ENCODE assay signal across 8 cellular contexts in genomic region chr9:70111042-70111602, GRCh38.
DNase-seq lines count a peak whose midpoint lies in the region; ATAC-seq and TF ChIP-seq lines count a peak whose summit lies in the region.

No MANE protein-coding gene starts in this region.

- no peak overlapping the region for H3K9ac ChIP-seq in parathyroid adenoma

- no peaks in the 10 kb centered on the region for H3K9me3 ChIP-seq in PC-9 (ENCODE audit: insufficient read depth, low read depth)
- no peaks in the 10 kb centered on the region for H3K9me3 ChIP-seq in parathyroid adenoma (ENCODE audit: control insufficient read depth, low read length)

- H3K4me1 ChIP-seq in PC-9 (replicated peaks; ENCODE audit: insufficient read depth) (peaks cover 28% of the 10 kb centered on the region), parathyroid adenoma (no peaks in the 10 kb centered on the region)

- H3K79me2 ChIP-seq in PC-9 (ENCODE audit: low read depth) = no peaks in the 10 kb centered on the region
- no peaks in the 10 kb centered on the region for H3K79me2 ChIP-seq in parathyroid adenoma

- ATAC-seq in GM19463 (IDR thresholded peaks at IDR 0.05; ENCODE audit: unreplicated experiment) = peak; percentile 83

- peak overlapping the region; percentile 46 for H3K27ac ChIP-seq in PC-9
- H3K27ac ChIP-seq in parathyroid adenoma = no peak overlapping the region

- H3F3A ChIP-seq in PC-9 (ENCODE audit: insufficient read depth, low read depth) = no peaks in the 10 kb centered on the region

- no peaks in the 10 kb centered on the region for H3K9me2 ChIP-seq in PC-9 (ENCODE audit: insufficient read depth)

- H3K36me3 ChIP-seq in PC-9 (ENCODE audit: low read depth) (no peaks in the 10 kb centered on the region), parathyroid adenoma (ENCODE audit: control insufficient read depth, insufficient read depth, low read length) (no peaks in the 10 kb centered on the region)

- H3K4me3 ChIP-seq in PC-9 (no peak overlapping the region), parathyroid adenoma (ENCODE audit: low read depth, low read length) (no peak overlapping the region)

- peak; percentile 91 for TF ChIP-seq CTCF in PC-9 (conservative IDR thresholded peaks at IDR 0.05)
- peak; percentile 50 for TF ChIP-seq CTCF in parathyroid adenoma (IDR thresholded peaks at IDR 0.05)

- peak overlapping the region; percentile 13; the same call in 1 of the 2 replicates for H3K4me2 ChIP-seq in PC-9
- no peak overlapping the region for H3K4me2 ChIP-seq in parathyroid adenoma (ENCODE audit: low read length)

- no TSS peak for BruUV-seq in PC-9 (replicated peaks; lab: Mats Ljungman, UMichigan)

- DNase-seq in COLO829 (ENCODE audit: low spot score) = peak; percentile 79
- peak; percentile 88 for DNase-seq in HT-29 (ENCODE audit: low spot score)
- peak; percentile 48 to 58 for DNase-seq in PC-9
- DNase-seq in activated effector memory CD4-positive, alpha-beta T cell treated with Interleukin-2 at 50 U/mL for 16 hours = peak; percentile 12
- peak; percentile 25 for DNase-seq in globus pallidus (ENCODE audit: low spot score)
- DNase-seq in HK-2 (ENCODE audit: unreplicated experiment) = no peak

- no peak overlapping the region for H2AFZ ChIP-seq in PC-9
- H2AFZ ChIP-seq in parathyroid adenoma = no peak overlapping the region

- H4K20me1 ChIP-seq in PC-9 (ENCODE audit: insufficient read depth) = no peaks in the 10 kb centered on the region

- POLR2A ChIA-PET in PC-9 (lab: Charles Lee; ENCODE audit: unreplicated experiment) = interaction anchor here (0.5 to 0.9 kb wide), 5 partner anchors 19 to 725 kb away, joined by 4 to 7 read pairs (median 5); no protein-coding TSS in a partner anchor

- CTCF ChIA-PET in PC-9 (lab: Charles Lee) = interaction anchor here (0.5 to 2.1 kb wide), 11 partner anchors 17 to 180 kb away, joined by 3 to 27 read pairs (median 4); partner anchors contain the start of gene MAMDC2

- H3K27me3 ChIP-seq in PC-9 (ENCODE audit: insufficient read depth, low read depth) (no peaks in the 10 kb centered on the region), parathyroid adenoma (ENCODE audit: control insufficient read depth, insufficient read depth, low read length) (no peaks in the 10 kb centered on the region)

- intact Hi-C loops in PC-9 (cut with micrococcal nuclease; ENCODE audit: unreplicated experiment) = loop anchor here (5.0 to 10.0 kb wide), 7 partner anchors 59 to 936 kb away; partner anchors contain the start of genes APBA1 and TJP2
